ENCODE assay signal across 8 cellular contexts in the genomic region with DNA sequence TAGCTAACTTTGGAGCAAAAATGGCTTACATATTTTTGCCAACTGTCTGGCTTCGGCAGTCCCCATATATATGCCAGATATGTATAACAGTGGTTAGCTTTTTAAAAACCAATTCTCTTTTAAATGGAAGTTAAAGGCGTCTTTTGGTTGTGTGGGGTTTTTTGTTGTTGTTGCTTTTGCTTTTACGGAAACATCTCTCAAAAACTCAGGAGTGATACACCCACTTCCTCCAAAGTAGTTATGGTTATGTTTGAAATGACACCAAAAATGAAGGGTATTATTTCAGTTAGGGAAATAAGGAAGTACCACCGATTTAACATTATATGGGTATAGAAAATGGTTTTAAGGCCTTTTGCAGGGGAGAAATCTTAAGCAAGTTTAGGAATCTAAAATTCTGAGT. TPM values are rescaled to one million over a fixed set of nuclear protein-coding genes. Genes with fewer than 3 reads are reported as not detected.
DNase-seq lines count a peak whose midpoint lies in the region; ATAC-seq, FAIRE-seq and TF ChIP-seq lines count a peak whose summit lies in the region.

No MANE protein-coding gene starts in this region.

- peaks cover 23% of the 10 kb centered on the region for H3K4me1 Mint-ChIP-seq in astrocyte (ENCODE audit: low read depth, unreplicated experiment)
- H3K4me1 Mint-ChIP-seq in naive B cell, result peaks cover 55 to 67% (median 66%) of the 10 kb centered on the region in 3 donors

- H3K27me3 ChIP-seq in Karpas-422 (ENCODE audit: low read length), result no peaks in the 10 kb centered on the region
- H3K27me3 ChIP-seq in astrocyte (ENCODE audit: insufficient read depth, low read length), result no peaks in the 10 kb centered on the region

- H3K9me3 Mint-ChIP-seq in astrocyte (ENCODE audit: unreplicated experiment), result no peaks in the 10 kb centered on the region
- H3K9me3 Mint-ChIP-seq in naive B cell, result no peaks in the 10 kb centered on the region

- H3K27me3 Mint-ChIP-seq in astrocyte (ENCODE audit: low read depth, unreplicated experiment) (no peaks in the 10 kb centered on the region), naive B cell (no peaks in the 10 kb centered on the region)

- H3K9me3 ChIP-seq in Karpas-422 (ENCODE audit: low read length), result no peaks in the 10 kb centered on the region
- no peaks in the 10 kb centered on the region for H3K9me3 ChIP-seq in astrocyte (ENCODE audit: insufficient read depth, low read depth, low read length)

- FAIRE-seq in astrocyte (lab: Jason Lieb, UNC), result no peak

- H3K36me3 Mint-ChIP-seq in astrocyte (ENCODE audit: low read depth, unreplicated experiment) (peaks cover 4% of the 10 kb centered on the region), naive B cell (peaks cover 8 to 14% of the 10 kb centered on the region in 2 donors)

- H3K27ac ChIP-seq in Karpas-422 (ENCODE audit: low read length) (peak overlapping the region; percentile 92), astrocyte (ENCODE audit: low read depth, low read length) (no peak overlapping the region)

- H3K9ac ChIP-seq in Karpas-422 (ENCODE audit: low read length), result peak overlapping the region; percentile 79
- H3K9ac ChIP-seq in astrocyte (ENCODE audit: low read length), result peak overlapping the region; percentile 91

- H3K4me3 ChIP-seq in Karpas-422 (ENCODE audit: low read length), result peak overlapping the region; percentile 94
- peak overlapping the region; percentile 94 for H3K4me3 ChIP-seq in astrocyte (ENCODE audit: insufficient read depth, low read depth, low read length)

- H3K9me2 ChIP-seq in Karpas-422 (replicated peaks; ENCODE audit: insufficient read depth, low read length), result no peaks in the 10 kb centered on the region

- peak overlapping the region; percentile 95 for H3K4me2 ChIP-seq in Karpas-422 (ENCODE audit: low read depth, low read length, poor library complexity, severe bottlenecking)
- H3K4me2 ChIP-seq in astrocyte (ENCODE audit: low read length), result peak overlapping the region; percentile 92

- H3K4me1 ChIP-seq in Karpas-422 (ENCODE audit: low read length) (peaks cover 46% of the 10 kb centered on the region), astrocyte (ENCODE audit: insufficient read depth, low read length) (peaks cover 20% of the 10 kb centered on the region)

- H3K36me3 ChIP-seq in Karpas-422 (ENCODE audit: insufficient read depth, low read length) (peaks cover 32% of the 10 kb centered on the region), astrocyte (ENCODE audit: insufficient read depth, low read length) (peaks cover 11% of the 10 kb centered on the region)

- H3K79me2 ChIP-seq in Karpas-422 (ENCODE audit: low read length) (peaks cover 73% of the 10 kb centered on the region), astrocyte (ENCODE audit: insufficient read depth, low read length) (peaks cover 72% of the 10 kb centered on the region)

- no peak overlapping the region for H3K27ac Mint-ChIP-seq in astrocyte (ENCODE audit: unreplicated experiment)
- peak overlapping the region; percentile 29 to 99 (median 58) for H3K27ac Mint-ChIP-seq in naive B cell

- DNase-seq in AML-193 (lab: John Stamatoyannopoulos, UW) (peak; percentile 26 to 43), Karpas-422 (no peak), astrocyte (ENCODE audit: low read depth) (no peak), naive B cell (peak; percentile 8), NCI-H1092 treated with DMSO at 0.1 percent for 48 hours (lab: John Stamatoyannopoulos, UW) (no peak)
- no peak for DNase-seq in stimulated activated CD4-positive, alpha-beta T cell treated with anti-CD3 and anti-CD28 coated beads, Interleukin-1b, Interleukin-23, amount 100 ng/mL, for 48 hours

- ATAC-seq in naive B cell (ENCODE audit: low read depth in 2 of 2) (no peak), GM18498 (IDR thresholded peaks at IDR 0.05; ENCODE audit: unreplicated experiment) (no peak), GM19463 (IDR thresholded peaks at IDR 0.05; ENCODE audit: unreplicated experiment) (no peak)

- H4K20me1 ChIP-seq in Karpas-422 (ENCODE audit: insufficient read depth, low read depth, low read length) (peaks cover 15% of the 10 kb centered on the region; the same call in 1 of the 2 replicates), astrocyte (ENCODE audit: insufficient read depth, low read length) (peaks cover 62% of the 10 kb centered on the region)

- H3K4me3 Mint-ChIP-seq in astrocyte (ENCODE audit: unreplicated experiment), result peak overlapping the region; percentile 94
- peak overlapping the region; percentile 93 to 99 (median 98) for H3K4me3 Mint-ChIP-seq in naive B cell

- H2AFZ ChIP-seq in Karpas-422 (ENCODE audit: low read length), result no peak overlapping the region
- H2AFZ ChIP-seq in astrocyte (ENCODE audit: low read depth, low read length), result no peak overlapping the region

- TF ChIP-seq CTCF in astrocyte (IDR thresholded peaks at IDR 0.05; ENCODE audit: insufficient read depth, low read depth, low read length), result no peak

RNA-seq across cellular contexts. Expression of gene CNOT8, which starts 2.3 kb away (rescaled TPM):
- 64.3 and 74.8 TPM in 2 replicates for total RNA-seq in Karpas-422 (2014; rRNA removed; shearing (Covaris generic); ENCODE audit: low replicate concordance)
- total RNA-seq in astrocyte, result 40.1 and 45.6 TPM in 2 replicates
- 100 to 1,000 TPM; 155 to 240 (median 185) TPM for polyA plus RNA-seq in naive B cell (ENCODE audit: low read depth in 6 of 6)

RNA-seq across cellular contexts. Expression of gene FAXDC2, which starts 10.4 kb away (rescaled TPM):
- not detected in 2 replicates for total RNA-seq in Karpas-422 (2014; rRNA removed; shearing (Covaris generic); ENCODE audit: low replicate concordance)
- total RNA-seq in astrocyte, result 3.6 and 3.7 TPM in 2 replicates
- 1 to 10 TPM in 3 of 6 donors, under 1 TPM in 2, not detected in 1; 0.34 to 3.6 (median 1.3) TPM for polyA plus RNA-seq in naive B cell (ENCODE audit: low read depth in 6 of 6)

Comparison
In these comparisons a context has a peak if more than half of its experiments do, and no peak if none do; other contexts are left out.
1. DNase-seq: peak in AML-193 (2 of 2) and naive B cell (single experiment); none in Karpas-422 (single experiment), astrocyte (single experiment), NCI-H1092 treated with DMSO at 0.1 percent for 48 hours (single experiment) and stimulated activated CD4-positive, alpha-beta T cell treated with anti-CD3 and anti-CD28 coated beads, Interleukin-1b, Interleukin-23, amount 100 ng/mL, for 48 hours (single experiment).